ENCODE assay signal across 21 cellular contexts in the genomic region with DNA sequence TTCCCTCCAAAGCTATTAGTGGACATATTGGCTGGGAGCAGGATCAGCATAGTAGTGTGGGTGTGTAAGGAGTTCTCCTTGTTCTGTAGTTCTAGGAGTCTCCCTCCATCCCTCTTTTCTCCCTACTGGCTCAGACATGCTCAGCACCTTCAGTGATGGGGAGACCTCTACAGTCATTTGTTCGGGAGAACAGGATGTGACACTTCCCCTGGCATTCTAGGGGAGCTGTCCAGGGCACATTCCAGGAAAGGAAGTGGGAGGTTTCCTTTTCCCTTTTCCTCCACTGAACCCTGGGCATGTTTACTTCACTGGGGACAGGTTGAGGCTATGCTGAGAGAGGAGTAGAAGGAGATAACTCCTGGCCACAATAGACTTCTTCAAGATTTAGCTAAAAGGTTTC.
DNase-seq lines count a peak whose midpoint lies in the region; ATAC-seq and TF ChIP-seq lines count a peak whose summit lies in the region.
"Had no signal": no experiment of that assay in that cellular context is flagged by ENCODE, and none has a peak within 500 bp of the region (broad histone marks: within the 10 kb centered on the region; RNA-seq: fewer than 3 reads in every experiment).

No MANE protein-coding gene starts in this region.

- H3K9me3 Mint-ChIP-seq in neural progenitor cell, result peaks cover 3% of the 10 kb centered on the region
- H3K9me3 Mint-ChIP-seq in activated CD4-positive, alpha-beta T cell treated with anti-CD3 and anti-CD28 coated beads, Interleukin-2, amount 10 ng/mL, durations not matched to agents 24 days and 14 days, result no peaks in the 10 kb centered on the region
- H3K9me3 Mint-ChIP-seq: CD8-positive, alpha-beta T cell; HFFc6 had no signal

- no peak overlapping the region for H2AFZ ChIP-seq in neural progenitor cell (replicated peaks)
- H2AFZ ChIP-seq: PC-9 had no signal

- ATAC-seq in RWPE2 (ENCODE audit: low read depth) (peak; percentile 60; the same call in 2 of the 3 replicates), foreskin keratinocyte (peak; percentile 35), HG02938 (IDR thresholded peaks at IDR 0.05; ENCODE audit: unreplicated experiment) (no peak)
- ATAC-seq: CD8-positive, alpha-beta T cell; Right ventricle myocardium inferior had no signal

- intact Hi-C loops in cardiac septum (cut with DNase I), result no loop called here
- intact Hi-C loops in activated CD4-positive, alpha-beta T cell treated with anti-CD3 and anti-CD28 coated beads, Interleukin-2, amount 10 ng/mL, durations not matched to agents 24 days and 14 days (cut with micrococcal nuclease), result no loop called here

- peaks cover 3% of the 10 kb centered on the region for H3K27me3 Mint-ChIP-seq in neural progenitor cell (ENCODE audit: insufficient read depth, low read depth)
- H3K27me3 Mint-ChIP-seq in activated CD4-positive, alpha-beta T cell treated with anti-CD3 and anti-CD28 coated beads, Interleukin-2, amount 10 ng/mL, durations not matched to agents 24 days and 14 days, result peaks cover 6% of the 10 kb centered on the region

- no peaks in the 10 kb centered on the region for H3K79me2 ChIP-seq in neural progenitor cell (ENCODE audit: low read depth)

- DNase-seq in right atrium auricular region (ENCODE audit: low spot score) (peak; percentile 42), cardiac septum (ENCODE audit: low spot score) (no peak), RWPE2 (ENCODE audit: low spot score) (no peak), foreskin keratinocyte (no peak), neural progenitor cell (ENCODE audit: low spot score) (no peak)
- DNase-seq in stimulated activated CD4-positive, alpha-beta T cell treated with anti-CD3 and anti-CD28 coated beads, Interleukin-4, amount 100 ng/mL, for 24 hours, result no peak
- DNase-seq in activated CD4-positive, alpha-beta T cell treated with anti-CD3 and anti-CD28 coated beads, Interleukin-2, amount 10 ng/mL, durations not matched to agents 24 days and 14 days, result no peak
- DNase-seq: 8988T; CD8-positive, alpha-beta T cell; DMS79; HFFc6; NCI-H1048; NCI-H146; NCI-H2081 treated with DMSO at 0.1 percent for 48 hours; NCI-H510A treated with DMSO at 0.1 percent for 48 hours; NCI-H82; PC-9 had no signal

- no peak overlapping the region for H3K27ac Mint-ChIP-seq in neural progenitor cell
- H3K27ac Mint-ChIP-seq in activated CD4-positive, alpha-beta T cell treated with anti-CD3 and anti-CD28 coated beads, Interleukin-2, amount 10 ng/mL, durations not matched to agents 24 days and 14 days, result no peak overlapping the region
- H3K27ac Mint-ChIP-seq: CD8-positive, alpha-beta T cell; HFFc6 had no signal

- H3K4me2 ChIP-seq in neural progenitor cell, result no peak overlapping the region
- H3K4me2 ChIP-seq: BLaER1, KMS-11, PC-9 had no signal

- H3K4me3 Mint-ChIP-seq in neural progenitor cell, result no peak overlapping the region
- no peak overlapping the region for H3K4me3 Mint-ChIP-seq in activated CD4-positive, alpha-beta T cell treated with anti-CD3 and anti-CD28 coated beads, Interleukin-2, amount 10 ng/mL, durations not matched to agents 24 days and 14 days
- H3K4me3 Mint-ChIP-seq: CD8-positive, alpha-beta T cell; HFFc6 had no signal

- H4K20me1 ChIP-seq in neural progenitor cell (ENCODE audit: low read depth), result no peaks in the 10 kb centered on the region
- H4K20me1 ChIP-seq: BLaER1 had no signal

- H3K4me1 Mint-ChIP-seq in neural progenitor cell, result no peaks in the 10 kb centered on the region
- H3K4me1 Mint-ChIP-seq in activated CD4-positive, alpha-beta T cell treated with anti-CD3 and anti-CD28 coated beads, Interleukin-2, amount 10 ng/mL, durations not matched to agents 24 days and 14 days, result no peaks in the 10 kb centered on the region

- H3K36me3 Mint-ChIP-seq in neural progenitor cell, result no peaks in the 10 kb centered on the region
- H3K36me3 Mint-ChIP-seq in activated CD4-positive, alpha-beta T cell treated with anti-CD3 and anti-CD28 coated beads, Interleukin-2, amount 10 ng/mL, durations not matched to agents 24 days and 14 days (ENCODE audit: low read depth), result no peaks in the 10 kb centered on the region
- H3K36me3 Mint-ChIP-seq: CD8-positive, alpha-beta T cell had no signal

- H3F3A ChIP-seq in neural progenitor cell (ENCODE audit: low read depth), result no peaks in the 10 kb centered on the region

- H3K4me1 ChIP-seq in right atrium auricular region (no peaks in the 10 kb centered on the region), RWPE2 (ENCODE audit: insufficient read depth, poor library complexity, severe bottlenecking) (no peaks in the 10 kb centered on the region), foreskin keratinocyte (no peaks in the 10 kb centered on the region), neural progenitor cell (no peaks in the 10 kb centered on the region)
- H3K4me1 ChIP-seq: BLaER1 had no signal

- H3K27ac ChIP-seq in right atrium auricular region (no peak overlapping the region), RWPE2 (ENCODE audit: poor library complexity, severe bottlenecking) (no peak overlapping the region), foreskin keratinocyte (no peak overlapping the region), neural progenitor cell (no peak overlapping the region)
- H3K27ac ChIP-seq: BLaER1, KMS-11, PC-9 had no signal

- H3K36me3 ChIP-seq in right atrium auricular region (no peaks in the 10 kb centered on the region), RWPE2 (ENCODE audit: low read depth) (no peaks in the 10 kb centered on the region), neural progenitor cell (no peaks in the 10 kb centered on the region)
- H3K36me3 ChIP-seq: BLaER1 had no signal

- no peaks in the 10 kb centered on the region for H3K27me3 ChIP-seq in right atrium auricular region
- H3K27me3 ChIP-seq in RWPE2 (ENCODE audit: insufficient read depth, poor library complexity, severe bottlenecking), result no peaks in the 10 kb centered on the region
- H3K27me3 ChIP-seq in foreskin keratinocyte, result no peaks in the 10 kb centered on the region
- H3K27me3 ChIP-seq in neural progenitor cell, result no peaks in the 10 kb centered on the region
- H3K27me3 ChIP-seq: BLaER1 had no signal

- TF ChIP-seq CTCF in right atrium auricular region (IDR thresholded peaks at IDR 0.05), result no peak
- TF ChIP-seq CTCF in RWPE2 (IDR thresholded peaks at IDR 0.05; ENCODE audit: poor library complexity, severe bottlenecking), result no peak
- peak; percentile 19 for TF ChIP-seq CTCF in foreskin keratinocyte (conservative IDR thresholded peaks at IDR 0.05)
- no peak for TF ChIP-seq CTCF in neural progenitor cell (IDR thresholded peaks at IDR 0.05)

- H3K4me3 ChIP-seq in right atrium auricular region (no peak overlapping the region), RWPE2 (ENCODE audit: severe bottlenecking) (no peak overlapping the region), neural progenitor cell (no peak overlapping the region)
- H3K4me3 ChIP-seq: BLaER1, PC-9 had no signal

- H3K9me3 ChIP-seq in right atrium auricular region, result no peaks in the 10 kb centered on the region
- no peaks in the 10 kb centered on the region for H3K9me3 ChIP-seq in RWPE2 (ENCODE audit: severe bottlenecking)
- no peaks in the 10 kb centered on the region for H3K9me3 ChIP-seq in neural progenitor cell (ENCODE audit: low read depth)

- H3K9ac ChIP-seq in neural progenitor cell, result no peak overlapping the region
- H3K9ac ChIP-seq: BLaER1, KMS-11 had no signal
